1 cellular context compared by ENCODE assay signal in genomic region chr22:21938906-21939305, GRCh38.
TF ChIP-seq lines count a peak whose summit lies in the region.

No MANE protein-coding gene starts in this region.

TF ChIP-seq in GM12878, 131 proteins besides CTCF, POLR2A, EP300 and RAD21:
- TF ChIP-seq ZBED1 (IDR thresholded peaks at IDR 0.05; ENCODE audit: borderline replicate concordance) (no peak), PAX8 (IDR thresholded peaks at IDR 0.05) (no peak), HDAC2 (IDR thresholded peaks at IDR 0.05) (no peak), ZBTB33 (IDR thresholded peaks at IDR 0.05) (no peak), NBN (IDR thresholded peaks at IDR 0.05) (no peak), RCOR1 (conservative IDR thresholded peaks at IDR 0.05; ENCODE audit: low read depth, low read length) (no peak), EZH2 (IDR thresholded peaks at IDR 0.05; ENCODE audit: borderline replicate concordance, control insufficient read depth, low read depth, low read length) (no peak), STAT1 (conservative IDR thresholded peaks at IDR 0.05) (no peak), IKZF2 (IDR thresholded peaks at IDR 0.05) (no peak), CHD4 (IDR thresholded peaks at IDR 0.05) (no peak), EED (IDR thresholded peaks at IDR 0.05; ENCODE audit: low read depth) (no peak), SUZ12 (IDR thresholded peaks at IDR 0.05; ENCODE audit: unreplicated experiment) (no peak), ZBTB4 (CRISPR knock-in tag; IDR thresholded peaks at IDR 0.05) (no peak), BCL3 (IDR thresholded peaks at IDR 0.05; ENCODE audit: borderline replicate concordance, insufficient read depth, low read depth, low read length, poor library complexity, severe bottlenecking) (no peak)
